33 cellular contexts compared by ENCODE assay signal in the genomic region with DNA sequence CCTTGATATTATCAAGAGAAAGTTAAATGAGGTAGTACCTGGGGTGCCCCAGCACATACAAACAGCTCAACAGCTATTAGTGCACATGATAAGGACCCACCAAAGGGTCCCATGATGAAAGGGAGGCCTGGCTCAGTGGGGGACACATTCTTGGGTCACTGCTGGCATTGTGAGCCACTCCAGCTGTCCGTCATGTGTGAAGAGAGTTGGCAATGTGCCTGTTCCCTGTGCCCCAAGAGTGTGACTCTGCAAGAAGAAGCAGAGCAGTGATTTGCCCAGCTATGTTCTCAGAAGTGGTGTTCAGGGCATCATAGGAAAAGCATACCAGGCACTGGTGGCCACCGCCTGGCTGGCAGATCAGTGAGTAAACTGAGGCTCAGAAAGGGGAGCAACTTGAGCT.
"Had no signal": no experiment of that assay in that cellular context is flagged by ENCODE, and none has a peak within 500 bp of the region (broad histone marks: within the 10 kb centered on the region; RNA-seq: fewer than 3 reads in every experiment).

No MANE protein-coding gene starts in this region.

- ATAC-seq: activated CD8-positive, alpha-beta T cell treated with anti-CD3 and anti-CD28 coated beads for 36 hours; activated naive CD4-positive, alpha-beta T cell treated with anti-CD3 and anti-CD28 coated beads, Interleukin-2, amount 50 U/mL, for 72 hours; activated naive CD8-positive, alpha-beta T cell treated with anti-CD3 and anti-CD28 coated beads, Interleukin-2, amount 50 U/mL, for 24 hours; activated T-cell treated with anti-CD3 and anti-CD28 coated beads, Interleukin-2, amount 50 U/mL, for 4 hours; activated T-cell treated with anti-CD3 and anti-CD28 coated beads, Interleukin-2, amount 50 U/mL, for 72 hours; activated T-helper 17 cell treated with anti-CD3 and anti-CD28 coated beads, Interleukin-2, amount 50 U/mL, for 72 hours had no signal

- H3K27me3 Mint-ChIP-seq: activated B cell treated with CpG ODN at 0.5 μM for 24 hours; activated CD4-positive, alpha-beta memory T cell treated with anti-CD3 and anti-CD28 coated beads for 36 hours; activated CD4-positive, alpha-beta T cell treated with anti-CD3 and anti-CD28 coated beads, Interleukin-2, amount 10 ng/mL, durations not matched to agents 24 days and 14 days; activated CD8-positive, alpha-beta T cell treated with anti-CD3 and anti-CD28 coated beads for 36 hours; activated naive CD8-positive, alpha-beta T cell treated with anti-CD3 and anti-CD28 coated beads, Interleukin-2, amount 10 ng/mL, durations not matched to agents 7 days and 5 days; activated naive CD8-positive, alpha-beta T cell treated with anti-CD3 and anti-CD28 coated beads, Interleukin-2, amount 50 U/mL, for 24 hours; activated T-helper 17 cell treated with anti-CD3 and anti-CD28 coated beads, Interleukin-2, amount 50 U/mL, for 72 hours; brain; central memory CD8-positive, alpha-beta T cell had no signal

- H3K4me3 Mint-ChIP-seq: activated B cell treated with CpG ODN at 0.5 μM for 24 hours; activated CD4-positive, alpha-beta memory T cell treated with anti-CD3 and anti-CD28 coated beads for 36 hours; activated CD4-positive, alpha-beta T cell treated with anti-CD3 and anti-CD28 coated beads, Interleukin-2, amount 10 ng/mL, durations not matched to agents 24 days and 14 days; activated CD8-positive, alpha-beta T cell treated with anti-CD3 and anti-CD28 coated beads for 36 hours; activated naive CD4-positive, alpha-beta T cell treated with anti-CD3 and anti-CD28 coated beads for 36 hours; activated naive CD8-positive, alpha-beta T cell treated with anti-CD3 and anti-CD28 coated beads, Interleukin-2, amount 10 ng/mL, durations not matched to agents 7 days and 5 days; activated naive CD8-positive, alpha-beta T cell treated with anti-CD3 and anti-CD28 coated beads, Interleukin-2, amount 50 U/mL, for 24 hours; activated T-cell treated with anti-CD3 and anti-CD28 coated beads, Interleukin-2, amount 50 U/mL, for 4 hours; activated T-cell treated with anti-CD3 and anti-CD28 coated beads, Interleukin-2, amount 50 U/mL, for 72 hours; activated T-helper 1 cell treated with anti-CD3 and anti-CD28 coated beads, Interleukin-12 subunit alpha, Interleukin-12 subunit beta, Interleukin-2, Interleukin-4 antibody, amounts not matched to agents 30 ng/mL and 10 ng/mL and 1 ng/mL, durations not matched to agents 14 hours and 24 hours and 36 hours; activated T-helper 17 cell treated with anti-CD3 and anti-CD28 coated beads, Interleukin-2, amount 50 U/mL, for 72 hours; brain; central memory CD8-positive, alpha-beta T cell; T-helper 1 cell treated with Interleukin-12 subunit alpha and Interleukin-12 subunit beta and Interleukin-4 antibody, amounts not matched to agents 30 μg/mL and 1 μg/mL, for 36 hours; T-helper 2 cell treated with Interferon-gamma antibody and Interleukin-4, amounts not matched to agents 5 μg/mL and 100 μg/mL, for 36 hours had no signal

- H3K27ac Mint-ChIP-seq: activated B cell treated with CpG ODN at 0.5 μM for 24 hours; activated CD4-positive, alpha-beta memory T cell treated with anti-CD3 and anti-CD28 coated beads for 36 hours; activated CD4-positive, alpha-beta T cell treated with anti-CD3 and anti-CD28 coated beads, Interleukin-2, amount 10 ng/mL, durations not matched to agents 24 days and 14 days; activated CD8-positive, alpha-beta T cell treated with anti-CD3 and anti-CD28 coated beads for 36 hours; activated naive CD4-positive, alpha-beta T cell treated with anti-CD3 and anti-CD28 coated beads for 36 hours; activated naive CD4-positive, alpha-beta T cell treated with anti-CD3 and anti-CD28 coated beads, Interleukin-2, amount 50 U/mL, for 72 hours; activated naive CD8-positive, alpha-beta T cell treated with anti-CD3 and anti-CD28 coated beads, Interleukin-2, amount 10 ng/mL, durations not matched to agents 7 days and 5 days; activated naive CD8-positive, alpha-beta T cell treated with anti-CD3 and anti-CD28 coated beads, Interleukin-2, amount 50 U/mL, for 24 hours; activated T-cell treated with anti-CD3 and anti-CD28 coated beads, Interleukin-2, amount 50 U/mL, for 72 hours; activated T-helper 1 cell treated with anti-CD3 and anti-CD28 coated beads, Interleukin-12 subunit alpha, Interleukin-12 subunit beta, Interleukin-2, Interleukin-4 antibody, amounts not matched to agents 30 ng/mL and 10 ng/mL and 1 ng/mL, durations not matched to agents 14 hours and 24 hours and 36 hours; activated T-helper 17 cell treated with anti-CD3 and anti-CD28 coated beads, Interleukin-2, amount 50 U/mL, for 72 hours; brain; T-helper 1 cell treated with Interleukin-12 subunit alpha and Interleukin-12 subunit beta and Interleukin-4 antibody, amounts not matched to agents 30 μg/mL and 1 μg/mL, for 36 hours; T-helper 2 cell treated with Interferon-gamma antibody and Interleukin-4, amounts not matched to agents 5 μg/mL and 100 μg/mL, for 36 hours had no signal

- H3K9me3 Mint-ChIP-seq: activated B cell treated with CpG ODN at 0.5 μM for 24 hours; activated CD4-positive, alpha-beta memory T cell treated with anti-CD3 and anti-CD28 coated beads for 36 hours; activated CD8-positive, alpha-beta T cell treated with anti-CD3 and anti-CD28 coated beads for 36 hours; activated naive CD4-positive, alpha-beta T cell treated with anti-CD3 and anti-CD28 coated beads for 36 hours; activated naive CD8-positive, alpha-beta T cell treated with anti-CD3 and anti-CD28 coated beads, Interleukin-2, amount 10 ng/mL, durations not matched to agents 7 days and 5 days; activated naive CD8-positive, alpha-beta T cell treated with anti-CD3 and anti-CD28 coated beads, Interleukin-2, amount 50 U/mL, for 24 hours; activated T-cell treated with anti-CD3 and anti-CD28 coated beads, Interleukin-2, amount 50 U/mL, for 4 hours; activated T-cell treated with anti-CD3 and anti-CD28 coated beads, Interleukin-2, amount 50 U/mL, for 72 hours; activated T-helper 17 cell treated with anti-CD3 and anti-CD28 coated beads, Interleukin-2, amount 50 U/mL, for 72 hours; central memory CD8-positive, alpha-beta T cell; T-helper 2 cell treated with Interferon-gamma antibody and Interleukin-4, amounts not matched to agents 5 μg/mL and 100 μg/mL, for 36 hours had no signal

- H3K4me1 Mint-ChIP-seq: activated B cell treated with CpG ODN at 0.5 μM for 24 hours; activated CD4-positive, alpha-beta T cell treated with anti-CD3 and anti-CD28 coated beads, Interleukin-2, amount 10 ng/mL, durations not matched to agents 24 days and 14 days; activated naive CD8-positive, alpha-beta T cell treated with anti-CD3 and anti-CD28 coated beads, Interleukin-2, amount 10 ng/mL, durations not matched to agents 7 days and 5 days; activated T-helper 17 cell treated with anti-CD3 and anti-CD28 coated beads, Interleukin-2, amount 50 U/mL, for 72 hours; brain; central memory CD8-positive, alpha-beta T cell had no signal

- DNase-seq: activated B cell treated with CpG ODN at 0.5 μM for 24 hours; activated CD4-positive, alpha-beta memory T cell treated with anti-CD3 and anti-CD28 coated beads for 36 hours; activated CD4-positive, alpha-beta T cell treated with anti-CD3 and anti-CD28 coated beads for 4 hours; activated CD4-positive, alpha-beta T cell treated with anti-CD3 and anti-CD28 coated beads, Interleukin-2, amount 10 ng/mL, durations not matched to agents 24 days and 14 days; activated CD4-positive, alpha-beta T cell treated with anti-CD3 and anti-CD28 coated beads, Interleukin-2, amount 50 U/mL, for 1 hour; activated CD4-positive, alpha-beta T cell treated with anti-CD3 and anti-CD28 coated beads, Interleukin-2, amount 50 U/mL, for 4 hours; activated CD4-positive, CD25-positive, alpha-beta regulatory T cell treated with anti-CD3 and anti-CD28 coated beads, Interleukin-2, amount 50 U/mL, for 72 hours; activated CD8-positive, alpha-beta memory T cell treated with anti-CD3 and anti-CD28 coated beads, Interleukin-2, amount 50 U/mL, for 4 hours; activated CD8-positive, alpha-beta T cell treated with anti-CD3 and anti-CD28 coated beads for 36 hours; activated gamma-delta T cell treated with Interleukin-2 at 50 U/mL for 16 hours; activated naive CD4-positive, alpha-beta T cell; activated naive CD4-positive, alpha-beta T cell treated with anti-CD3 and anti-CD28 coated beads for 36 hours; activated naive CD4-positive, alpha-beta T cell treated with anti-CD3 and anti-CD28 coated beads, Interleukin-2, amount 50 U/mL, for 16 hours; activated naive CD8-positive, alpha-beta T cell treated with anti-CD3 and anti-CD28 coated beads, Interleukin-2, amount 10 ng/mL, durations not matched to agents 7 days and 5 days; activated naive CD8-positive, alpha-beta T cell treated with anti-CD3 and anti-CD28 coated beads, Interleukin-2, amount 50 U/mL, for 24 hours; activated T-cell treated with anti-CD3 and anti-CD28 coated beads for 4 hours; activated T-cell treated with anti-CD3 and anti-CD28 coated beads, Interleukin-2, amount 50 U/mL, for 1 hour; activated T-cell treated with anti-CD3 and anti-CD28 coated beads, Interleukin-2, amount 50 U/mL, for 4 hours; activated T-cell treated with anti-CD3 and anti-CD28 coated beads, Interleukin-2, amount 50 U/mL, for 72 hours; amygdala; anterior cingulate cortex; caudate nucleus; cerebellar nuclear complex; T-helper 1 cell; T-helper 2 cell; T-helper 9 cell had no signal
